ENCODE assay signal across 8 cellular contexts in genomic region chr20:298755-299391, GRCh38. TPM values are rescaled to one million over a fixed set of nuclear protein-coding genes. Genes with fewer than 3 reads are reported as not detected.
A peak's percentile ranks its signal among the peaks of the same experiment; 100 is the strongest.
DNase-seq lines count a peak whose midpoint lies in the region; ATAC-seq and TF ChIP-seq lines count a peak whose summit lies in the region.

No MANE protein-coding gene starts in this region.

- ATAC-seq in GM19463 (IDR thresholded peaks at IDR 0.05; ENCODE audit: unreplicated experiment) (no peak), HG02763 (IDR thresholded peaks at IDR 0.05; ENCODE audit: unreplicated experiment) (no peak)

- H3K9me3 Mint-ChIP-seq in nephron progenitor cell: peaks cover 14% of the 10 kb centered on the region

- H3K4me1 ChIP-seq in BLaER1 treated with 17β-estradiol and CSF1 and Interleukin-3, amounts not matched to agents 10 nM and 100 nM: peaks cover 39 to 58% (median 53%) of the 10 kb centered on the region in 10 experiments
- peaks cover 2% of the 10 kb centered on the region for H3K4me1 ChIP-seq in NT2/D1 (ENCODE audit: insufficient read depth, insufficient read length)
- H3K4me1 ChIP-seq in effector memory CD4-positive, alpha-beta T cell (ENCODE audit: control insufficient read depth, insufficient read depth, low read length, poor library complexity, severe bottlenecking): peaks cover 29% of the 10 kb centered on the region

- peaks cover 82% of the 10 kb centered on the region for H3K4me1 Mint-ChIP-seq in nephron progenitor cell

- peaks cover 28 to 54% (median 35%) of the 10 kb centered on the region in 11 experiments; a peak in 21 of 22 replicates for H4K20me1 ChIP-seq in BLaER1 treated with 17β-estradiol and CSF1 and Interleukin-3, amounts not matched to agents 10 nM and 100 nM

- peaks cover 6 to 36% (median 23%) of the 10 kb centered on the region in 11 experiments; a peak in 17 of 22 replicates for H3K36me3 ChIP-seq in BLaER1 treated with 17β-estradiol and CSF1 and Interleukin-3, amounts not matched to agents 10 nM and 100 nM
- peaks cover 13% of the 10 kb centered on the region for H3K36me3 ChIP-seq in NT2/D1 (ENCODE audit: insufficient read depth, insufficient read length, low read length)
- no peaks in the 10 kb centered on the region for H3K36me3 ChIP-seq in effector memory CD4-positive, alpha-beta T cell (ENCODE audit: control insufficient read depth, insufficient read depth, low read length)

- H3K4me3 Mint-ChIP-seq in nephron progenitor cell: peak overlapping the region; percentile 100

- peaks cover 6% of the 10 kb centered on the region for H3K27me3 Mint-ChIP-seq in nephron progenitor cell (ENCODE audit: low read depth, poor library complexity)

- peak overlapping the region; percentile 98 to 100 (median 100) for H3K9ac ChIP-seq in BLaER1 treated with 17β-estradiol and CSF1 and Interleukin-3, amounts not matched to agents 10 nM and 100 nM
- peak overlapping the region; percentile 97 for H3K9ac ChIP-seq in NT2/D1 (ENCODE audit: insufficient read length, low read depth)

- no peaks in the 10 kb centered on the region for H3K27me3 ChIP-seq in BLaER1 treated with 17β-estradiol and CSF1 and Interleukin-3, amounts not matched to agents 10 nM and 100 nM
- peaks cover 17% of the 10 kb centered on the region for H3K27me3 ChIP-seq in NT2/D1 (ENCODE audit: insufficient read depth, insufficient read length)
- H3K27me3 ChIP-seq in effector memory CD4-positive, alpha-beta T cell (replicated peaks; ENCODE audit: control insufficient read depth, insufficient read depth, low read length, poor library complexity, severe bottlenecking): no peaks in the 10 kb centered on the region

- intact Hi-C loops in posterior vena cava (cut with DNase I): no loop called here

- DNase-seq in NT2/D1 (ENCODE audit: low read depth, low spot score) (no peak), nephron progenitor cell (no peak), DMS153 (lab: John Stamatoyannopoulos, UW) (no peak), posterior vena cava (ENCODE audit: low spot score) (no peak)
- DNase-seq in effector memory CD4-positive, alpha-beta T cell: no peak

- peaks cover 0 to 10% (median 0%) of the 10 kb centered on the region in 11 experiments; a peak in 5 of 22 replicates for H3K9me3 ChIP-seq in BLaER1 treated with 17β-estradiol and CSF1 and Interleukin-3, amounts not matched to agents 10 nM and 100 nM (replicated peaks in 1 of 11)
- H3K9me3 ChIP-seq in NT2/D1 (ENCODE audit: insufficient read depth, low read length): peaks cover 13% of the 10 kb centered on the region; the same call in 1 of the 2 replicates
- no peaks in the 10 kb centered on the region for H3K9me3 ChIP-seq in effector memory CD4-positive, alpha-beta T cell (ENCODE audit: control insufficient read depth, low read length)

- peak overlapping the region; percentile 98 to 100 (median 100) for H3K27ac ChIP-seq in BLaER1 treated with 17β-estradiol and CSF1 and Interleukin-3, amounts not matched to agents 10 nM and 100 nM
- peak overlapping the region; percentile 85 for H3K27ac ChIP-seq in effector memory CD4-positive, alpha-beta T cell (ENCODE audit: insufficient read depth, low read length, poor library complexity, severe bottlenecking)

- H3K4me3 ChIP-seq in BLaER1 treated with 17β-estradiol and CSF1 and Interleukin-3, amounts not matched to agents 10 nM and 100 nM: peak overlapping the region; percentile 84 to 99 (median 95)
- peak overlapping the region; percentile 86 for H3K4me3 ChIP-seq in NT2/D1 (ENCODE audit: insufficient read length, low read depth)
- H3K4me3 ChIP-seq in effector memory CD4-positive, alpha-beta T cell (ENCODE audit: insufficient read depth, low read depth, low read length, poor library complexity, severe bottlenecking): peak overlapping the region; percentile 75

- H3K27ac Mint-ChIP-seq in nephron progenitor cell: no peak overlapping the region

- H3K4me2 ChIP-seq in BLaER1 treated with 17β-estradiol and CSF1 and Interleukin-3, amounts not matched to agents 10 nM and 100 nM: peak overlapping the region; percentile 81 to 99 (median 96)

- peaks cover 27% of the 10 kb centered on the region for H3K36me3 Mint-ChIP-seq in nephron progenitor cell (ENCODE audit: low read depth)

- TF ChIP-seq CTCF in nephron progenitor cell (IDR thresholded peaks at IDR 0.05): no peak

RNA-seq across cellular contexts. Expression of gene ZCCHC3, which starts 1.5 kb away (rescaled TPM):
- 10 to 100 TPM; 10.1 to 10.9 TPM for total RNA-seq in posterior vena cava

RNA-seq across cellular contexts. Expression of gene C20orf96, which starts 8.3 kb away (rescaled TPM):
- total RNA-seq in posterior vena cava: 1 to 10 TPM; 4.3 to 4.5 TPM

RNA-seq across cellular contexts. Expression of gene SOX12, which starts 26.5 kb away (rescaled TPM):
- total RNA-seq in posterior vena cava: 1 to 10 TPM; 6.6 to 9.5 TPM

RNA-seq across cellular contexts. Expression of gene DEFB132, which starts 41.3 kb away (rescaled TPM):
- total RNA-seq in posterior vena cava: not detected

RNA-seq across cellular contexts. Expression of gene NRSN2, which starts 48.0 kb away (rescaled TPM):
- total RNA-seq in posterior vena cava: 10 to 100 TPM; 44.2 to 51.0 TPM
